In genomic region chr6:165708985-165709576, GRCh38 we compare ENCODE assay signal across 24 cellular contexts. TPM values are rescaled to one million over a fixed set of nuclear protein-coding genes. Genes with fewer than 3 reads are reported as not detected.
"Had no signal": no experiment of that assay in that cellular context is flagged by ENCODE, and none has a peak within 500 bp of the region (broad histone marks: within the 10 kb centered on the region; RNA-seq: fewer than 3 reads in every experiment).

No MANE protein-coding gene starts in this region.

- H3K9ac ChIP-seq: neural progenitor cell had no signal

- H3K9me3 ChIP-seq: left ventricle myocardium inferior, ovary, right atrium auricular region, right lobe of liver, suprapubic skin, thoracic aorta, tibial artery, uterus had no signal

- H3K27ac ChIP-seq: left ventricle myocardium inferior, neural progenitor cell, ovary, right atrium auricular region, right lobe of liver, suprapubic skin, thoracic aorta, tibial artery, uterus had no signal

- H3K4me2 ChIP-seq: neural progenitor cell, smooth muscle cell had no signal

- H3K27me3 ChIP-seq: neural progenitor cell, ovary, right atrium auricular region, right lobe of liver, suprapubic skin, uterus had no signal

- H3K36me3 ChIP-seq: left ventricle myocardium inferior, neural progenitor cell, ovary, right atrium auricular region, right lobe of liver, suprapubic skin, thoracic aorta, tibial artery, uterus had no signal

- H3K4me1 ChIP-seq: right lobe of liver, suprapubic skin, uterus had no signal

- H2AFZ ChIP-seq: neural progenitor cell had no signal

- ATAC-seq: natural killer cell; right lobe of liver; stimulated activated memory B cell treated with anti-CD40 and anti-IgM and Interleukin-4, amounts not matched to agents 10 μg/mL and 1 μg/mL and 100 μg/mL, for 72 hours had no signal

- DNase-seq: hippocampal formation; islet precursor cell; left ventricle myocardium inferior; mesendoderm; naive B cell; natural killer cell; nephron progenitor cell; ovary; right lobe of liver; stimulated activated CD4-positive, alpha-beta T cell treated with anti-CD3 and anti-CD28 coated beads, Interleukin-1b, Interleukin-23, amount 100 ng/mL, for 48 hours; stimulated activated CD4-positive, alpha-beta T cell treated with anti-CD3 and anti-CD28 coated beads, Interleukin-2, amount 100 ng/mL, for 48 hours; stimulated activated CD4-positive, alpha-beta T cell treated with anti-CD3 and anti-CD28 coated beads, Interleukin-4, amount 100 ng/mL, for 4 hours; stimulated activated CD8-positive, alpha-beta memory T cell treated with anti-CD3 and anti-CD28 coated beads, Interleukin-4, amount 100 ng/mL, for 48 hours; stimulated activated naive CD4-positive, alpha-beta T cell treated with Interleukin-2 at 50 U/mL for 16 hours; tibial artery; trophoblast cell; uterus had no signal

- H3K4me3 ChIP-seq: left ventricle myocardium inferior, lung, neural progenitor cell, ovary, right atrium auricular region, right lobe of liver, smooth muscle cell, suprapubic skin, thoracic aorta, tibial artery, uterus had no signal

RNA-seq across cellular contexts. Expression of gene PDE10A, which starts 46.0 kb away (rescaled TPM):
- total RNA-seq: natural killer cell had no signal
